ENCODE assay signal across 8 cellular contexts in the genomic region with DNA sequence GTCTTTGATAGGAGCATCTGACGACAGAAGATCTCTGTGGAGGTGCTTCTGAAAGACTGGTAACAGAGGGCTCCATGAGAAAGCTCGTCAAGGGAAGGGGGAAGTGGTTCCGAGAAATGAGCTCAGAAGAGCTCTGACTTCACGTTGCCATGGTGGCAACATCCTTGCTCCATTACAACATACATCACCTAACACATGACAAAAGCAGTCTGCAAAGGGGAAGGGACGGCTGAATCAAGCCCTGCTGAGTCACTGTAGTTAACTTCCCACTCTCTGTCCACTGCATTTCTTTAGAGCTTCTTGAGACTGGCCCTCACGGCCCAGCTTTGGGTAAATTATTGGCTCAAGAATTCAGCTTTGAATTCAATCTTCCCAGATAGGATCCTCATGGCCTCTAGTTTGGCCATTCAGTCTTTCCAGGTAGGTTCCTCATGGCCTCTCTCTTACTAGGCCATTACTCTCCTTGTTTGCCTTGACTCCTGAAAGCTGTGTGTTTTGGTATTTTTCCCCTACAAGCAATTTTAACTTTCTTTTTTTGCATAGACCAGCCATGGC.
DNase-seq lines count a peak whose midpoint lies in the region; ATAC-seq and TF ChIP-seq lines count a peak whose summit lies in the region.

No MANE protein-coding gene starts in this region.

- H3K9ac ChIP-seq in mesenchymal stem cell (ENCODE audit: low read length): peak overlapping the region; percentile 46

- H3K27ac ChIP-seq in HL-60 (replicated peaks) (peak overlapping the region; percentile 90), body of pancreas (peak overlapping the region in 1 of 4 donors; percentile 88), mesenchymal stem cell (ENCODE audit: low read length, poor library complexity, severe bottlenecking) (no peak overlapping the region)

- intact Hi-C loops in body of pancreas (cut with DNase I): no loop called here

- no peaks in the 10 kb centered on the region for H3K9me3 ChIP-seq in body of pancreas
- no peaks in the 10 kb centered on the region for H3K9me3 ChIP-seq in mesenchymal stem cell (ENCODE audit: control insufficient read depth, low read length)

- H3K36me3 ChIP-seq in body of pancreas (replicated peaks in 1 of 2; ENCODE audit: insufficient read depth in 1 of 2, low read depth in 2 of 2): no peaks in the 10 kb centered on the region
- no peaks in the 10 kb centered on the region for H3K36me3 ChIP-seq in mesenchymal stem cell (ENCODE audit: control insufficient read depth in 1 of 2, insufficient read depth in 2 of 2, low read depth in 1 of 2, low read length in 2 of 2)

- H3K4ac ChIP-seq in mesenchymal stem cell (ENCODE audit: low read depth in 1 of 2, low read length in 2 of 2): no peak overlapping the region

- H3K23ac ChIP-seq in mesenchymal stem cell (ENCODE audit: low read length in 2 of 2): no peak overlapping the region

- 63 to 79% methylated on average over 6 of the region's 6 CpGs for WGBS in body of pancreas, 2 donors
- 64% methylated on average over 6 of the region's 6 CpGs for WGBS in mesenchymal stem cell

- H2BK5ac ChIP-seq in mesenchymal stem cell (ENCODE audit: low read depth, low read length, poor library complexity, severe bottlenecking): no peak overlapping the region

- ATAC-seq in body of pancreas (peak; percentile 31), GM18907 (IDR thresholded peaks at IDR 0.05; ENCODE audit: unreplicated experiment) (no peak)

- H4K8ac ChIP-seq in mesenchymal stem cell (ENCODE audit: low read length): no peak overlapping the region

- H3K27me3 ChIP-seq in HL-60 (ENCODE audit: insufficient read depth, poor library complexity, severe bottlenecking) (no peaks in the 10 kb centered on the region), body of pancreas (no peaks in the 10 kb centered on the region), mesenchymal stem cell (ENCODE audit: control insufficient read depth in 1 of 2, insufficient read depth in 1 of 2, low read length in 2 of 2) (no peaks in the 10 kb centered on the region)

- H2BK12ac ChIP-seq in mesenchymal stem cell (ENCODE audit: low read length in 2 of 2): no peak overlapping the region

- TF ChIP-seq CTCF in HL-60 (IDR thresholded peaks at IDR 0.05; ENCODE audit: insufficient read depth, low read length) (no peak), body of pancreas (IDR thresholded peaks at IDR 0.05) (no peak)

- H3K4me1 ChIP-seq in body of pancreas (peaks cover 24% of the 10 kb centered on the region), mesenchymal stem cell (ENCODE audit: control insufficient read depth, insufficient read depth, low read depth, low read length) (peaks cover 1% of the 10 kb centered on the region)

- no peaks in the 10 kb centered on the region for H3K79me1 ChIP-seq in mesenchymal stem cell (replicated peaks; ENCODE audit: low read length, poor library complexity, severe bottlenecking)

- H3K14ac ChIP-seq in mesenchymal stem cell (ENCODE audit: low read length in 2 of 2): no peak overlapping the region

- H3K18ac ChIP-seq in mesenchymal stem cell (ENCODE audit: low read depth in 1 of 2, low read length in 2 of 2): no peak overlapping the region

- H3K4me3 ChIP-seq in HL-60 (replicated peaks; ENCODE audit: insufficient read depth, low read length): no peak overlapping the region
- H3K4me3 ChIP-seq in body of pancreas: no peak overlapping the region
- no peak overlapping the region for H3K4me3 ChIP-seq in mesenchymal stem cell (ENCODE audit: insufficient read depth in 1 of 2, low read depth in 1 of 2, low read length in 2 of 2)

- no peak overlapping the region for H2AFZ ChIP-seq in mesenchymal stem cell (ENCODE audit: low read depth, low read length)

- TF ChIP-seq POLR2A in body of pancreas (IDR thresholded peaks at IDR 0.05): no peak

- H4K91ac ChIP-seq in mesenchymal stem cell (ENCODE audit: low read length): no peak overlapping the region

- H2BK15ac ChIP-seq in mesenchymal stem cell (ENCODE audit: low read depth, poor library complexity, severe bottlenecking): no peak overlapping the region

- H3K4me2 ChIP-seq in mesenchymal stem cell (ENCODE audit: low read length, poor library complexity, severe bottlenecking): no peak overlapping the region

- no peak overlapping the region for H2AK5ac ChIP-seq in mesenchymal stem cell (ENCODE audit: low read length, severe bottlenecking)

- no peak overlapping the region for H2BK120ac ChIP-seq in mesenchymal stem cell (ENCODE audit: low read depth, low read length)

- DNase-seq in AG20443 (ENCODE audit: low spot score): peak; percentile 79
- peak; percentile 96 to 98 for DNase-seq in HL-60 (ENCODE audit: low read depth in 1 of 2, low spot score in 1 of 2)
- peak in 2 of 4 donors; percentile 27 to 80 for DNase-seq in body of pancreas
- DNase-seq in mesenchymal stem cell: peak; percentile 59
- no peak for DNase-seq in DMS 273 treated with DMSO at 0.1 percent for 48 hours (lab: John Stamatoyannopoulos, UW)
- DNase-seq in NCI-H2107 treated with DMSO at 0.1 percent for 48 hours (lab: John Stamatoyannopoulos, UW; ENCODE audit: unreplicated experiment): no peak
- no peak for DNase-seq in LoVo (ENCODE audit: low spot score)

Comparison
In these comparisons a context has a peak if more than half of its experiments do, and no peak if none do; other contexts are left out.
1. DNase-seq: peak in AG20443 (single experiment), HL-60 (2 of 2) and mesenchymal stem cell (single experiment); none in DMS 273 treated with DMSO at 0.1 percent for 48 hours (single experiment), NCI-H2107 treated with DMSO at 0.1 percent for 48 hours (single experiment) and LoVo (single experiment).